1 cellular context compared by ENCODE assay signal in the genomic region with DNA sequence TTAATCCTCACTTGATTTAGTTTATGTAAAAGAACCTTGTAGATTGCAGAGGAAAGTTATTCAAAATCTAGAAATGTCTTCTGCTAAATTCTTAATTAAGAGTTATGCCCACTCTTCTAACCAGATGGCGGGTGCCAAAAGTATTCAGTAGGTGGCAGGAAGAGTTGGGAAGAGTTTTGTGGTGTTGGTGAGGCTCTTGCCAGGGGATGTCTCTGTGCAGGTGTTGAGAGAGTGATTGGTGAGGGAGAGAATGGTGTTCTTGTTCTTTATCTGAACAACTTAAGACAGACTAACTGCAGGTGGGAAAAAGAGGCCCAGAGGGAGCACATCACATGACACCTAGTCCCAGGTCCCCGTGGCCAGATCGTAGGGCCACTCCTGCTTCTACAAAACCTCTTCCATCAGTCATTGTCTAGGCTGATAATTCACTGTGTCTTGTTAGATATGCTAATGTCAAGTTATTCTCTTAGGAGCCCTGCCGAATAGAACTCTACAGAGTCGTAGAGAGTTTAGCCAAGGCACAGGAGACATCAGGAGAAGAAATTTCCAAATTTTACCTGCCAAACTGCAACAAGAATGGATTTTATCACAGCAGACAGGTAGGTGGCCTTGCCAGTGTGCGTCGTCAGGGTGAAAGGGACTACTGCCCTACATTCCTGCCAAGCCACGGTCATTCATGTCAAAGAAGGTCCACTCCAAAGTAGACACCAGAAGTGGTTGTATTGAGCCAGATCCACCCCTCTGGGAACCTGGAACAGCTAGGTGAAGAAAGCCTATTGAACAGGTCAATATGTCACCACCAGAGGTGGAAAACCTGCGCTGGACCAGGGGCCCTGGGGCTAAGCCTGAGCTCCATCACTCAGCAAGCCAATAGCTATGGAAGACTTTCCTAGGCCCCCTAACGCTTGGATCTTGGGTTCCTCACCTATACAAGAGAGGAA.
TF ChIP-seq lines count a peak whose summit lies in the region.

No MANE protein-coding gene starts in this region.

TF ChIP-seq in K562, 482 proteins besides CTCF, POLR2A, EP300 and RAD21:
- TF ChIP-seq, protein P1, sequence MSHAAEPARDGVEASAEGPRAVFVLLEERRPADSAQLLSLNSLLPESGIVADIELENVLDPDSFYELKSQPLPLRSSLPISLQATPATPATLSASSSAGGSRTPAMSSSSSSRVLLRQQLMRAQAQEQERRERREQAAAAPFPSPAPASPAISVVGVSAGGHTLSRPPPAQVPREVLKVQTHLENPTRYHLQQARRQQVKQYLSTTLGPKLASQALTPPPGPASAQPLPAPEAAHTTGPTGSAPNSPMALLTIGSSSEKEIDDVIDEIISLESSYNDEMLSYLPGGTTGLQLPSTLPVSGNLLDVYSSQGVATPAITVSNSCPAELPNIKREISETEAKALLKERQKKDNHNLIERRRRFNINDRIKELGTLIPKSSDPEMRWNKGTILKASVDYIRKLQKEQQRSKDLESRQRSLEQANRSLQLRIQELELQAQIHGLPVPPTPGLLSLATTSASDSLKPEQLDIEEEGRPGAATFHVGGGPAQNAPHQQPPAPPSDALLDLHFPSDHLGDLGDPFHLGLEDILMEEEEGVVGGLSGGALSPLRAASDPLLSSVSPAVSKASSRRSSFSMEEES (CRISPR knock-in tag; IDR thresholded peaks at IDR 0.05), result peak; percentile 5; the same call in 1 of the 2 replicates
- TF ChIP-seq PHB2 (IDR thresholded peaks at IDR 0.05; ENCODE audit: low read depth), result no peak
